6 cellular contexts compared by ENCODE assay signal in genomic region chr16:426115-426905, GRCh38. TPM values are rescaled to one million over a fixed set of nuclear protein-coding genes. Genes with fewer than 3 reads are reported as not detected.
A peak's percentile ranks its signal among the peaks of the same experiment; 100 is the strongest.
DNase-seq lines count a peak whose midpoint lies in the region; ATAC-seq and TF ChIP-seq lines count a peak whose summit lies in the region.

No MANE protein-coding gene starts in this region.

- H3K27me3 ChIP-seq in lung (ENCODE audit: control insufficient read depth, insufficient read depth), result no peaks in the 10 kb centered on the region

- TF ChIP-seq CTCF in lung (IDR thresholded peaks at IDR 0.05; ENCODE audit: control extremely low read depth, extremely low read depth), result no peak

- peaks cover 6% of the 10 kb centered on the region for H3K36me3 Mint-ChIP-seq in activated naive CD4-positive, alpha-beta T cell treated with anti-CD3 and anti-CD28 coated beads for 36 hours (ENCODE audit: low read depth)
- H3K36me3 Mint-ChIP-seq in activated T-cell treated with anti-CD3 and anti-CD28 coated beads, Interleukin-2, amount 50 U/mL, for 24 hours (ENCODE audit: low read depth), result peaks cover 29% of the 10 kb centered on the region

- intact Hi-C loops in activated naive CD4-positive, alpha-beta T cell treated with anti-CD3 and anti-CD28 coated beads for 36 hours (cut with micrococcal nuclease), result no loop called here

- H3K4me3 Mint-ChIP-seq in activated naive CD4-positive, alpha-beta T cell treated with anti-CD3 and anti-CD28 coated beads for 36 hours, result peak overlapping the region; percentile 76
- H3K4me3 Mint-ChIP-seq in activated T-cell treated with anti-CD3 and anti-CD28 coated beads, Interleukin-2, amount 50 U/mL, for 24 hours, result peak overlapping the region; percentile 78

- H3K9me3 ChIP-seq in lung (ENCODE audit: control insufficient read depth in 2 of 2, insufficient read depth in 1 of 2, low read length in 1 of 2), result no peaks in the 10 kb centered on the region

- no peaks in the 10 kb centered on the region for H3K36me3 ChIP-seq in lung (ENCODE audit: control insufficient read depth in 2 of 2, insufficient read depth in 2 of 2, low read length in 2 of 2)

- CTCF ChIA-PET in activated naive CD4-positive, alpha-beta T cell treated with anti-CD3 and anti-CD28 coated beads for 36 hours (lab: Charles Lee), result interaction anchor here (1.2 kb wide), 1 partner anchor 10 kb away, joined by 4 read pairs; no protein-coding TSS in a partner anchor

- 0 to 1% methylated on average over 77 to 97 of the region's 97 CpGs for WGBS in lung, 2 donors

- H3K4me1 ChIP-seq in lung (ENCODE audit: control insufficient read depth in 2 of 2, insufficient read depth in 2 of 2, low read length in 2 of 2), result peaks cover 5 to 6% of the 10 kb centered on the region in 2 donors

- peaks cover 26% of the 10 kb centered on the region for H3K4me1 Mint-ChIP-seq in activated naive CD4-positive, alpha-beta T cell treated with anti-CD3 and anti-CD28 coated beads for 36 hours (ENCODE audit: low read depth)
- peaks cover 39% of the 10 kb centered on the region for H3K4me1 Mint-ChIP-seq in activated T-cell treated with anti-CD3 and anti-CD28 coated beads, Interleukin-2, amount 50 U/mL, for 24 hours (ENCODE audit: low read depth)

- H3K27me3 Mint-ChIP-seq in activated naive CD4-positive, alpha-beta T cell treated with anti-CD3 and anti-CD28 coated beads for 36 hours (ENCODE audit: low read depth), result peaks cover 2% of the 10 kb centered on the region
- H3K27me3 Mint-ChIP-seq in activated T-cell treated with anti-CD3 and anti-CD28 coated beads, Interleukin-2, amount 50 U/mL, for 24 hours, result peaks cover 11% of the 10 kb centered on the region

- peak overlapping the region; percentile 73 for H3K4me3 ChIP-seq in lung

- no peak for DNase-seq in activated naive CD4-positive, alpha-beta T cell treated with anti-CD3 and anti-CD28 coated beads for 36 hours
- no peak for DNase-seq in activated naive CD4-positive, alpha-beta T cell (lab: John Stamatoyannopoulos, UW)
- DNase-seq in activated T-cell treated with anti-CD3 and anti-CD28 coated beads, Interleukin-2, amount 50 U/mL, for 24 hours, result peak; percentile 45
- no peak for DNase-seq in lung (ENCODE audit: low spot score)
- DNase-seq in T-helper 9 cell, result no peak
- DNase-seq in activated gamma-delta T cell (lab: John Stamatoyannopoulos, UW), result no peak

- no peak for ATAC-seq in lung (ENCODE audit: insufficient read depth, low FRiP score)

- peak overlapping the region in 1 of 2 donors; percentile 95 for H3K27ac ChIP-seq in lung (ENCODE audit: low read depth in 1 of 2, low read length in 1 of 2)

- H3K9me3 Mint-ChIP-seq in activated naive CD4-positive, alpha-beta T cell treated with anti-CD3 and anti-CD28 coated beads for 36 hours, result no peaks in the 10 kb centered on the region
- H3K9me3 Mint-ChIP-seq in activated T-cell treated with anti-CD3 and anti-CD28 coated beads, Interleukin-2, amount 50 U/mL, for 24 hours, result no peaks in the 10 kb centered on the region

- H3K27ac Mint-ChIP-seq in activated naive CD4-positive, alpha-beta T cell treated with anti-CD3 and anti-CD28 coated beads for 36 hours, result no peak overlapping the region
- peak overlapping the region; percentile 66 for H3K27ac Mint-ChIP-seq in activated T-cell treated with anti-CD3 and anti-CD28 coated beads, Interleukin-2, amount 50 U/mL, for 24 hours

RNA-seq across cellular contexts. Expression of gene RAB11FIP3, which starts 0.9 kb away (rescaled TPM):
- 10 to 100 TPM; 15.8 to 18.2 TPM for total RNA-seq in activated naive CD4-positive, alpha-beta T cell treated with anti-CD3 and anti-CD28 coated beads for 36 hours
- total RNA-seq in lung, result 10 to 100 TPM; 20.8 to 38.3 TPM
- polyA plus RNA-seq in lung, result 10 to 100 TPM; 20.7 to 22.2 TPM

RNA-seq across cellular contexts. Expression of gene DECR2, which starts 24.6 kb away (rescaled TPM):
- total RNA-seq in activated naive CD4-positive, alpha-beta T cell treated with anti-CD3 and anti-CD28 coated beads for 36 hours, result 1 to 10 TPM; 8.9 to 9.6 TPM
- total RNA-seq in lung, result 10 to 100 TPM in 1 of 2 donors, 1 to 10 TPM in 1; 5.2 to 18.3 TPM
- polyA plus RNA-seq in lung, result 10 to 100 TPM; 13.3 to 18.1 TPM

RNA-seq across cellular contexts. Expression of gene NME4, which starts 29.3 kb away (rescaled TPM):
- total RNA-seq in activated naive CD4-positive, alpha-beta T cell treated with anti-CD3 and anti-CD28 coated beads for 36 hours, result 10 to 100 TPM; 86.7 to 87.0 TPM
- 10 to 100 TPM; 18.0 to 68.7 TPM for total RNA-seq in lung
- polyA plus RNA-seq in lung, result 10 to 100 TPM; 64.0 to 67.6 TPM

RNA-seq across cellular contexts. Expression of gene PGAP6, which starts 44.5 kb away (rescaled TPM):
- total RNA-seq in activated naive CD4-positive, alpha-beta T cell treated with anti-CD3 and anti-CD28 coated beads for 36 hours, result 10 to 100 TPM; 19.9 to 20.9 TPM
- total RNA-seq in lung, result 10 to 100 TPM; 38.0 to 71.5 TPM
- polyA plus RNA-seq in lung, result 10 to 100 TPM; 64.8 to 100.0 TPM

RNA-seq across cellular contexts. Expression of gene MRPL28, which starts 56.0 kb away (rescaled TPM):
- 10 to 100 TPM; 68.3 to 74.0 TPM for total RNA-seq in activated naive CD4-positive, alpha-beta T cell treated with anti-CD3 and anti-CD28 coated beads for 36 hours
- total RNA-seq in lung, result 10 to 100 TPM; 31.9 to 65.0 TPM
- 10 to 100 TPM; 89.4 to 98.9 TPM for polyA plus RNA-seq in lung
